Comparison of ENCODE assay signal across 27 cellular contexts in genomic region chr1:94856868-94857267, GRCh38. TPM values are rescaled to one million over a fixed set of nuclear protein-coding genes. Genes with fewer than 3 reads are reported as not detected.
"Had no signal": no experiment of that assay in that cellular context is flagged by ENCODE, and none has a peak within 500 bp of the region (broad histone marks: within the 10 kb centered on the region; RNA-seq: fewer than 3 reads in every experiment).

No MANE protein-coding gene starts in this region.

- H3K36me3 ChIP-seq: neural progenitor cell, ovary, spleen, thoracic aorta, thyroid gland, tibial nerve, upper lobe of right lung, uterus had no signal

- H3K79me2 ChIP-seq: parathyroid adenoma had no signal

- H3K4me2 ChIP-seq: neural progenitor cell, smooth muscle cell had no signal

- DNase-seq: naive thymus-derived CD4-positive, alpha-beta T cell; natural killer cell; occipital lobe; ovary; posterior cingulate gyrus; psoas muscle; right cardiac atrium; spleen; stimulated activated CD4-positive, alpha-beta T cell treated with anti-CD3 and anti-CD28 coated beads, Interleukin-12 subunit alpha, Interleukin-12 subunit beta, amount 100 ng/mL, for 4 hours; stimulated activated CD4-positive, alpha-beta T cell treated with anti-CD3 and anti-CD28 coated beads, Interleukin-1b, Interleukin-23, amount 100 ng/mL, for 48 hours; stimulated activated CD4-positive, alpha-beta T cell treated with anti-CD3 and anti-CD28 coated beads, Interleukin-4, amount 100 ng/mL, for 1 hour; stimulated activated CD4-positive, alpha-beta T cell treated with anti-CD3 and anti-CD28 coated beads, Interleukin-4, amount 100 ng/mL, for 4 hours; stimulated activated CD8-positive, alpha-beta memory T cell treated with anti-CD3 and anti-CD28 coated beads, Interleukin-4, amount 100 ng/mL, for 48 hours; stimulated activated naive CD4-positive, alpha-beta T cell; stomach; thyroid gland; upper lobe of right lung; uterus had no signal

- H3K27ac ChIP-seq: neural progenitor cell, ovary, parathyroid adenoma, psoas muscle, skin epidermis, spleen, stomach, thoracic aorta, thyroid gland, tibial nerve, upper lobe of right lung had no signal

- H3K4me1 ChIP-seq: parathyroid adenoma, psoas muscle had no signal

- ATAC-seq: naive thymus-derived CD4-positive, alpha-beta T cell; natural killer cell; psoas muscle; right cardiac atrium; sciatic nerve; stimulated activated memory B cell treated with anti-CD40 and anti-IgM and Interleukin-4, amounts not matched to agents 10 μg/mL and 1 μg/mL and 100 μg/mL, for 72 hours; upper lobe of right lung had no signal

- H2AFZ ChIP-seq: neural progenitor cell, parathyroid adenoma had no signal

- H3K9ac ChIP-seq: neural progenitor cell, parathyroid adenoma had no signal

- H3K9me3 ChIP-seq: ovary, psoas muscle, spleen, stomach, thoracic aorta, thyroid gland, tibial nerve, upper lobe of right lung, uterus had no signal

- H3K27me3 ChIP-seq: ovary, spleen, stomach, thyroid gland, tibial nerve, upper lobe of right lung, uterus had no signal

- H3K4me3 ChIP-seq: neural progenitor cell, ovary, psoas muscle, skin epidermis, smooth muscle cell, spleen, stomach, thoracic aorta, thyroid gland, tibial nerve, upper lobe of right lung, uterus had no signal

RNA-seq across cellular contexts. Expression of gene SLC44A3, which starts 36.7 kb away (rescaled TPM):
- polyA plus RNA-seq: naive thymus-derived CD4-positive, alpha-beta T cell; neural cell had no signal
